27 cellular contexts compared by ENCODE assay signal in the genomic region with DNA sequence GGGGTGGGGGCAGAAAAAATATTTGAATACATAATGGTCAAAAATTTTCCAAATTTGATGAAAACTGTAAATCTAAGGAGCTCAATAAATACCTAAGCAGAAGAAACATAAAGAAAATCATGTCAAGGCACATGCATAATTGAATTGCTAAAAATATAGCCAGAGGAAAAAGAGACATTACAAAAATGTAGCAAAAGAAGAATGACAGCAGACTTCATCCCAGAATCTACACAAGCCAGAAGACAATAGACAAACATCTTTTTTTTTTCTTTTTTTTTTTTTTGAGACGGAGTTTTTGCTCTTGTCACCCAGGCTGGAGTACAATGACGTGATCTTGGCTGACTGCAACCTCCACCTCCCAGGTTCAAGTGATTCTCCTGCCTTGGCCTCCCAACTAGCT.
DNase-seq lines count a peak whose midpoint lies in the region; ATAC-seq, FAIRE-seq and TF ChIP-seq lines count a peak whose summit lies in the region.
"Had no signal": no experiment of that assay in that cellular context is flagged by ENCODE, and none has a peak within 500 bp of the region (broad histone marks: within the 10 kb centered on the region; RNA-seq: fewer than 3 reads in every experiment).

No MANE protein-coding gene starts in this region.

- no peaks in the 10 kb centered on the region for H3K27me3 ChIP-seq in GM12878 (replicated peaks in 1 of 2; ENCODE audit: control insufficient read depth in 2 of 2, insufficient read depth in 2 of 2, low read length in 1 of 2)
- H3K27me3 ChIP-seq: BE2C; BLaER1 treated with 17β-estradiol and CSF1 and Interleukin-3, amounts not matched to agents 10 nM and 100 nM had no signal

- no peaks in the 10 kb centered on the region for H3K9me2 ChIP-seq in OCI-LY7 (ENCODE audit: insufficient read depth, low read length)

- SMC1A ChIA-PET in GM12878 (lab: Charles Lee; ENCODE audit: uncharacterized antibody, unreplicated experiment) = interaction anchor here (0.9 to 1.2 kb wide), 2 partner anchors 9 to 60 kb away, joined by 3 read pairs; no protein-coding TSS in a partner anchor

- POLR2A ChIA-PET in activated naive CD8-positive, alpha-beta T cell treated with anti-CD3 and anti-CD28 coated beads, Interleukin-2, amount 10 ng/mL, durations not matched to agents 7 days and 5 days (lab: Charles Lee) = no interaction called here
- POLR2A ChIA-PET in HEK293T (lab: Yijun Ruan, JAX) (no interaction called here), GM12878 (lab: Charles Lee) (interaction anchor here (0.6 kb wide), 1 partner anchor 39 kb away, joined by 6 read pairs; no protein-coding TSS in a partner anchor), OCI-LY7 (lab: Charles Lee) (interaction anchor here (1.3 kb wide), 1 partner anchor 47 kb away, joined by 3 read pairs; no protein-coding TSS in a partner anchor)

- peaks cover 76% of the 10 kb centered on the region for H3K36me3 Mint-ChIP-seq in activated naive CD8-positive, alpha-beta T cell treated with anti-CD3 and anti-CD28 coated beads, Interleukin-2, amount 10 ng/mL, durations not matched to agents 7 days and 5 days
- peaks cover 70% of the 10 kb centered on the region for H3K36me3 Mint-ChIP-seq in activated naive CD8-positive, alpha-beta T cell treated with anti-CD3 and anti-CD28 coated beads, Interleukin-2, amount 50 U/mL, for 24 hours (ENCODE audit: low read depth)
- H3K36me3 Mint-ChIP-seq in endothelial cell (ENCODE audit: low read depth, unreplicated experiment) = peaks cover 77% of the 10 kb centered on the region

- TF ChIP-seq RAD21 in GM12878 (IDR thresholded peaks at IDR 0.05; ENCODE audit: insufficient read depth, low read depth, low read length) = no peak

- DNase-seq in activated naive CD8-positive, alpha-beta T cell treated with anti-CD3 and anti-CD28 coated beads, Interleukin-2, amount 10 ng/mL, durations not matched to agents 7 days and 5 days = no peak
- no peak for DNase-seq in activated naive CD8-positive, alpha-beta T cell treated with anti-CD3 and anti-CD28 coated beads, Interleukin-2, amount 50 U/mL, for 24 hours
- DNase-seq in HEK293T (ENCODE audit: extremely low spot score) (no peak), GM12878 (ENCODE audit: low read depth, low spot score) (no peak), endothelial cell (ENCODE audit: low spot score) (no peak), activated gamma-delta T cell treated with Interleukin-2 at 50 U/mL for 16 hours (no peak), OCI-LY7 (ENCODE audit: low spot score) (no peak), NCI-H2107 treated with DMSO at 0.1 percent for 48 hours (lab: John Stamatoyannopoulos, UW; ENCODE audit: unreplicated experiment) (no peak)
- DNase-seq: ACHN; AML-193; BE2C; CD4-positive, alpha-beta T cell; CD8-positive, alpha-beta memory T cell; DMS 273 treated with DMSO at 0.1 percent for 48 hours; DMS79; EL; GDM1; GOT3; HCEC 1CT; HFFc6 had no signal

- BruUV-seq in GM12878 (replicated peaks; lab: Mats Ljungman, UMichigan) = no TSS peak
- BruUV-seq in OCI-LY7 (replicated peaks; lab: Mats Ljungman, UMichigan) = no TSS peak

- RAD21 ChIA-PET in GM12878 (lab: Charles Lee; ENCODE audit: unreplicated experiment) = no interaction called here

- no peak overlapping the region for H3K4me3 Mint-ChIP-seq in activated naive CD8-positive, alpha-beta T cell treated with anti-CD3 and anti-CD28 coated beads, Interleukin-2, amount 10 ng/mL, durations not matched to agents 7 days and 5 days
- H3K4me3 Mint-ChIP-seq in activated naive CD8-positive, alpha-beta T cell treated with anti-CD3 and anti-CD28 coated beads, Interleukin-2, amount 50 U/mL, for 24 hours = no peak overlapping the region
- H3K4me3 Mint-ChIP-seq in endothelial cell (ENCODE audit: unreplicated experiment) = peak overlapping the region; percentile 76
- H3K4me3 Mint-ChIP-seq: CD14-positive monocyte; CD4-positive, alpha-beta T cell; HFFc6 had no signal

- H3K9me3 ChIP-seq in GM12878 (replicated peaks; ENCODE audit: control insufficient read depth, insufficient read depth, low read length) (peaks cover 26% of the 10 kb centered on the region), OCI-LY7 (ENCODE audit: low read length) (peaks cover 49% of the 10 kb centered on the region)
- H3K9me3 ChIP-seq: BE2C had no signal

- H3K4me2 ChIP-seq in GM12878 (ENCODE audit: control insufficient read depth, insufficient read depth) = no peak overlapping the region
- no peak overlapping the region for H3K4me2 ChIP-seq in OCI-LY7 (ENCODE audit: low read length)
- H3K4me2 ChIP-seq: BLaER1 treated with 17β-estradiol and CSF1 and Interleukin-3, amounts not matched to agents 10 nM and 100 nM had no signal

- no peaks in the 10 kb centered on the region for H3K4me1 Mint-ChIP-seq in activated naive CD8-positive, alpha-beta T cell treated with anti-CD3 and anti-CD28 coated beads, Interleukin-2, amount 10 ng/mL, durations not matched to agents 7 days and 5 days
- H3K4me1 Mint-ChIP-seq in activated naive CD8-positive, alpha-beta T cell treated with anti-CD3 and anti-CD28 coated beads, Interleukin-2, amount 50 U/mL, for 24 hours = no peaks in the 10 kb centered on the region
- no peaks in the 10 kb centered on the region for H3K4me1 Mint-ChIP-seq in endothelial cell (ENCODE audit: unreplicated experiment)
- H3K4me1 Mint-ChIP-seq: CD14-positive monocyte; CD8-positive, alpha-beta memory T cell had no signal

- no peak overlapping the region for H3K27ac ChIP-seq in GM12878 (ENCODE audit: control insufficient read depth, insufficient read depth)
- H3K27ac ChIP-seq in OCI-LY7 (ENCODE audit: low read depth, low read length, poor library complexity, severe bottlenecking) = no peak overlapping the region
- H3K27ac ChIP-seq: 22Rv1; BLaER1 treated with 17β-estradiol and CSF1 and Interleukin-3, amounts not matched to agents 10 nM and 100 nM had no signal

- peak overlapping the region; percentile 20 for H3K27ac Mint-ChIP-seq in activated naive CD8-positive, alpha-beta T cell treated with anti-CD3 and anti-CD28 coated beads, Interleukin-2, amount 10 ng/mL, durations not matched to agents 7 days and 5 days
- no peak overlapping the region for H3K27ac Mint-ChIP-seq in activated naive CD8-positive, alpha-beta T cell treated with anti-CD3 and anti-CD28 coated beads, Interleukin-2, amount 50 U/mL, for 24 hours
- H3K27ac Mint-ChIP-seq in endothelial cell (ENCODE audit: unreplicated experiment) = no peak overlapping the region
- H3K27ac Mint-ChIP-seq: CD4-positive, alpha-beta T cell; HFFc6 had no signal

- TF ChIP-seq CTCF in GM12878 (IDR thresholded peaks at IDR 0.05 in 2 of 3, conservative IDR thresholded peaks at IDR 0.05 in 1 of 3; ENCODE audit: control insufficient read depth in 2 of 3, extremely low read depth in 1 of 3, insufficient read depth in 1 of 3, low read depth in 3 of 3, low read length in 3 of 3) (no peak), endothelial cell (IDR thresholded peaks at IDR 0.05; ENCODE audit: unreplicated experiment) (no peak), OCI-LY7 (conservative IDR thresholded peaks at IDR 0.05; ENCODE audit: low read length) (no peak)

- H3K79me2 ChIP-seq in GM12878 (ENCODE audit: control insufficient read depth, insufficient read depth, low read length) = no peaks in the 10 kb centered on the region
- no peaks in the 10 kb centered on the region for H3K79me2 ChIP-seq in OCI-LY7 (ENCODE audit: insufficient read depth, low read depth, low read length)

- TF ChIP-seq POLR2A in GM12878 (IDR thresholded peaks at IDR 0.05; ENCODE audit: low read depth, low read length) = no peak

- H2AFZ ChIP-seq in GM12878 (ENCODE audit: control insufficient read depth, low read depth, low read length) (no peak overlapping the region), OCI-LY7 (ENCODE audit: low read length) (no peak overlapping the region)

- H3K4me1 ChIP-seq in GM12878 (ENCODE audit: control insufficient read depth, insufficient read depth, low read length) (no peaks in the 10 kb centered on the region), OCI-LY7 (ENCODE audit: insufficient read depth, low read length, poor library complexity, severe bottlenecking) (no peaks in the 10 kb centered on the region)
- H3K4me1 ChIP-seq: BE2C; BLaER1 treated with 17β-estradiol and CSF1 and Interleukin-3, amounts not matched to agents 10 nM and 100 nM had no signal

- H3K36me3 ChIP-seq in GM12878 (ENCODE audit: control insufficient read depth in 2 of 2, insufficient read depth in 2 of 2, low read length in 1 of 2) (peaks cover 12 to 33% of the 10 kb centered on the region in 2 experiments), OCI-LY7 (ENCODE audit: insufficient read depth, low read length) (peaks cover 94% of the 10 kb centered on the region)

- H4K20me1 ChIP-seq in GM12878 (ENCODE audit: control insufficient read depth, insufficient read depth) (no peaks in the 10 kb centered on the region), OCI-LY7 (ENCODE audit: insufficient read depth, low read length) (no peaks in the 10 kb centered on the region)

- no peak overlapping the region for H3K9ac ChIP-seq in GM12878 (ENCODE audit: control insufficient read depth, insufficient read depth, low read length)
- H3K9ac ChIP-seq: BLaER1 treated with 17β-estradiol and CSF1 and Interleukin-3, amounts not matched to agents 10 nM and 100 nM had no signal

- H3K27me3 Mint-ChIP-seq in activated naive CD8-positive, alpha-beta T cell treated with anti-CD3 and anti-CD28 coated beads, Interleukin-2, amount 10 ng/mL, durations not matched to agents 7 days and 5 days = no peaks in the 10 kb centered on the region
- no peaks in the 10 kb centered on the region for H3K27me3 Mint-ChIP-seq in activated naive CD8-positive, alpha-beta T cell treated with anti-CD3 and anti-CD28 coated beads, Interleukin-2, amount 50 U/mL, for 24 hours
- peaks cover 2% of the 10 kb centered on the region for H3K27me3 Mint-ChIP-seq in endothelial cell (ENCODE audit: unreplicated experiment)
- H3K27me3 Mint-ChIP-seq: CD4-positive, alpha-beta T cell; CD8-positive, alpha-beta memory T cell had no signal

- no peak for FAIRE-seq in GM12878 (lab: Jason Lieb, UNC)
- FAIRE-seq: A204.1, D721Med, GM12891, H54 had no signal

- no peak for ATAC-seq in activated naive CD8-positive, alpha-beta T cell treated with anti-CD3 and anti-CD28 coated beads, Interleukin-2, amount 10 ng/mL, durations not matched to agents 7 days and 5 days (ENCODE audit: low read depth)
- ATAC-seq in activated naive CD8-positive, alpha-beta T cell treated with anti-CD3 and anti-CD28 coated beads, Interleukin-2, amount 50 U/mL, for 24 hours = no peak
- ATAC-seq in GM12878 = no peak

- H3K9me3 Mint-ChIP-seq in activated naive CD8-positive, alpha-beta T cell treated with anti-CD3 and anti-CD28 coated beads, Interleukin-2, amount 10 ng/mL, durations not matched to agents 7 days and 5 days = peaks cover 24% of the 10 kb centered on the region
- peaks cover 18% of the 10 kb centered on the region for H3K9me3 Mint-ChIP-seq in activated naive CD8-positive, alpha-beta T cell treated with anti-CD3 and anti-CD28 coated beads, Interleukin-2, amount 50 U/mL, for 24 hours
- peaks cover 23% of the 10 kb centered on the region for H3K9me3 Mint-ChIP-seq in endothelial cell (ENCODE audit: unreplicated experiment)

- CTCF ChIA-PET in HEK293T (lab: Yijun Ruan, JAX) (interaction anchor here (0.6 kb wide), 1 partner anchor 87 kb away, joined by 4 read pairs; no protein-coding TSS in a partner anchor), GM12878 (lab: Yijun Ruan, JAX) (interaction anchor here (0.7 to 1.6 kb wide), 7 partner anchors 15 to 163 kb away, joined by 3 to 5 read pairs (median 3); no protein-coding TSS in a partner anchor), OCI-LY7 (lab: Charles Lee; ENCODE audit: unreplicated experiment) (no interaction called here)

- H3K4me3 ChIP-seq in GM12878 (no peak overlapping the region), OCI-LY7 (ENCODE audit: low read depth, low read length, poor library complexity, severe bottlenecking) (no peak overlapping the region)
- H3K4me3 ChIP-seq: BLaER1 treated with 17β-estradiol and CSF1 and Interleukin-3, amounts not matched to agents 10 nM and 100 nM had no signal

- TF ChIP-seq EP300 in GM12878 (IDR thresholded peaks at IDR 0.05; ENCODE audit: borderline replicate concordance in 1 of 2, control insufficient read depth in 1 of 2, low read depth in 2 of 2, low read length in 2 of 2) = no peak

- WGBS in GM12878 (ENCODE audit: insufficient coverage, insufficient replicate concordance, low lambda C conversion rate, missing lambda C conversion rate) = 100% methylated on average over 1 of the region's 2 CpGs

- in situ Hi-C loops in GM12878 (cut with MboI) = no loop called here

- intact Hi-C loops in GM12878 (cut with micrococcal nuclease; ENCODE audit: unreplicated experiment) (no loop called here), OCI-LY7 (cut with micrococcal nuclease; ENCODE audit: unreplicated experiment) (no loop called here)

Comparison
In these comparisons a context has a peak if more than half of its experiments do, and no peak if none do; other contexts are left out.
1. POLR2A ChIA-PET loops: an anchor here in GM12878 (0.6 kb wide) and OCI-LY7 (1.3 kb wide); none called in activated naive CD8-positive, alpha-beta T cell treated with anti-CD3 and anti-CD28 coated beads, Interleukin-2, amount 10 ng/mL, durations not matched to agents 7 days and 5 days and HEK293T.